ENCODE assay signal across 8 cellular contexts in genomic region chr1:244074559-244075171, GRCh38. TPM values are rescaled to one million over a fixed set of nuclear protein-coding genes. Genes with fewer than 3 reads are reported as not detected.
DNase-seq lines count a peak whose midpoint lies in the region; ATAC-seq and TF ChIP-seq lines count a peak whose summit lies in the region.

No MANE protein-coding gene starts in this region.

- TF ChIP-seq POLR2A in GM18505 (IDR thresholded peaks at IDR 0.05; ENCODE audit: borderline replicate concordance, extremely low read depth, insufficient read depth, insufficient read length) = no peak

- ATAC-seq in GM18505 (IDR thresholded peaks at IDR 0.05; ENCODE audit: unreplicated experiment) (peak; percentile 63), HG02943 (IDR thresholded peaks at IDR 0.05; ENCODE audit: low read depth, unreplicated experiment) (peak; percentile 59), omental fat pad (ENCODE audit: low FRiP score) (no peak)

- no peak for TF ChIP-seq CTCF in omental fat pad (IDR thresholded peaks at IDR 0.05)

- peak overlapping the region; percentile 12 for H3K4me3 ChIP-seq in mononuclear cell (ENCODE audit: low read length)

- H3K27me3 ChIP-seq in mononuclear cell (ENCODE audit: insufficient read depth, low read length) = no peaks in the 10 kb centered on the region

- H3K9me3 ChIP-seq in mononuclear cell (ENCODE audit: low read depth, low read length) = no peaks in the 10 kb centered on the region

- peaks cover 39% of the 10 kb centered on the region for H3K4me1 ChIP-seq in mononuclear cell (ENCODE audit: insufficient read depth, low read length)

- DNase-seq in activated CD4-positive, alpha-beta T cell treated with anti-CD3 and anti-CD28 coated beads, Interleukin-2, amount 50 U/mL, for 48 hours = peak; percentile 21 to 42
- DNase-seq in omental fat pad (ENCODE audit: low spot score) (no peak), HuH-7 (ENCODE audit: low spot score) (no peak), MV-4-11 (lab: John Stamatoyannopoulos, UW) (no peak), NCI-H2196 treated with DMSO at 0.1 percent for 48 hours (lab: John Stamatoyannopoulos, UW; ENCODE audit: unreplicated experiment) (no peak)

RNA-seq across cellular contexts. Expression of gene ZBTB18, which starts 23.6 kb away (rescaled TPM):
- total RNA-seq in mononuclear cell (57.5 TPM), omental fat pad (10 to 100 TPM in 2 of 4 donors, 1 to 10 TPM in 2; 7.0 to 24.7 (median 10.6) TPM)

Comparison
In these comparisons a context has a peak if more than half of its experiments do, and no peak if none do; other contexts are left out.
1. DNase-seq: peak in activated CD4-positive, alpha-beta T cell treated with anti-CD3 and anti-CD28 coated beads, Interleukin-2, amount 50 U/mL, for 48 hours (2 of 2); none in omental fat pad (single experiment), HuH-7 (single experiment), MV-4-11 (single experiment) and NCI-H2196 treated with DMSO at 0.1 percent for 48 hours (single experiment).